14 cellular contexts compared by ENCODE assay signal in genomic region chr6:117465691-117466090, GRCh38. TPM values are rescaled to one million over a fixed set of nuclear protein-coding genes. Genes with fewer than 3 reads are reported as not detected.
A peak's percentile ranks its signal among the peaks of the same experiment; 100 is the strongest.
DNase-seq lines count a peak whose midpoint lies in the region; ATAC-seq and TF ChIP-seq lines count a peak whose summit lies in the region.
"Had no signal": no experiment of that assay in that cellular context is flagged by ENCODE, and none has a peak within 500 bp of the region (broad histone marks: within the 10 kb centered on the region; RNA-seq: fewer than 3 reads in every experiment).

No MANE protein-coding gene starts in this region.

- H3K36me3 ChIP-seq in Caco-2 (ENCODE audit: control insufficient read depth, insufficient read depth, low read length), result no peaks in the 10 kb centered on the region
- H3K36me3 ChIP-seq: BLaER1 had no signal

- H3K36me3 Mint-ChIP-seq in natural killer cell, result no peaks in the 10 kb centered on the region
- H3K36me3 Mint-ChIP-seq in Caco-2 (ENCODE audit: insufficient read depth, unreplicated experiment), result peaks cover 6% of the 10 kb centered on the region

- H3K4me3 Mint-ChIP-seq in natural killer cell, result peak overlapping the region; percentile 7
- H3K4me3 Mint-ChIP-seq in Caco-2 (ENCODE audit: unreplicated experiment), result no peak overlapping the region

- POLR2A ChIA-PET in Caco-2 (lab: Charles Lee), result no interaction called here

- H3K4me1 Mint-ChIP-seq in natural killer cell, result peaks cover 63 to 68% of the 10 kb centered on the region in 2 donors
- H3K4me1 Mint-ChIP-seq in Caco-2 (ENCODE audit: low read depth, unreplicated experiment), result peaks cover 4% of the 10 kb centered on the region

- H3K9me3 ChIP-seq in Caco-2, result no peaks in the 10 kb centered on the region
- H3K9me3 ChIP-seq: BLaER1 had no signal

- intact Hi-C loops in natural killer cell (cut with micrococcal nuclease) (loop anchor here (2.0 to 5.0 kb wide), 2 partner anchors 15 to 82 kb away; no protein-coding TSS in a partner anchor), Caco-2 (cut with micrococcal nuclease; ENCODE audit: unreplicated experiment) (no loop called here)

- peak overlapping the region; percentile 50 to 81 for H3K27ac Mint-ChIP-seq in natural killer cell
- no peak overlapping the region for H3K27ac Mint-ChIP-seq in Caco-2 (ENCODE audit: unreplicated experiment)

- no TSS peak for BruUV-seq in Caco-2 (replicated peaks; lab: Mats Ljungman, UMichigan)

- H3K9me3 Mint-ChIP-seq in natural killer cell, result no peaks in the 10 kb centered on the region
- no peaks in the 10 kb centered on the region for H3K9me3 Mint-ChIP-seq in Caco-2 (ENCODE audit: unreplicated experiment)

- DNase-seq in NK-92 treated with Interleukin-12 subunit alpha and Interleukin-12 subunit beta, amount 100 ng/mL, for 24 hours (lab: John Stamatoyannopoulos, UW), result peak; percentile 20
- DNase-seq in NK-92 (lab: John Stamatoyannopoulos, UW; ENCODE audit: unreplicated experiment) (no peak), KBM-7 (peak; percentile 41), OCI-M1 (lab: John Stamatoyannopoulos, UW) (peak; percentile 13), natural killer cell (no peak), Caco-2 (no peak)
- DNase-seq: EL, NCI-H1105, NCI-H1694 treated with DMSO at 0.1 percent for 48 hours, NCI-H69, SHP77 treated with DMSO at 0.1 percent for 48 hours had no signal

- H3K27me3 ChIP-seq in Caco-2 (replicated peaks; ENCODE audit: control insufficient read depth, insufficient read depth, low read length), result no peaks in the 10 kb centered on the region
- H3K27me3 ChIP-seq: BLaER1 had no signal

- in situ Hi-C loops in KBM-7 (cut with MboI; ENCODE audit: low pct_unique_long_range_greater_than_20kb, low sequenced_read_pairs), result no loop called here

- peak in 2 of 3 donors; percentile 12 to 36 for ATAC-seq in natural killer cell
- no peak for ATAC-seq in HG02610 (IDR thresholded peaks at IDR 0.05; ENCODE audit: unreplicated experiment)
- no peak for ATAC-seq in HG02623 (IDR thresholded peaks at IDR 0.05; ENCODE audit: unreplicated experiment)

- H3K4me3 ChIP-seq in Caco-2 (ENCODE audit: low read depth, low read length), result no peak overlapping the region
- H3K4me3 ChIP-seq: BLaER1 had no signal

- no peak for TF ChIP-seq CTCF in natural killer cell (IDR thresholded peaks at IDR 0.05)
- TF ChIP-seq CTCF in Caco-2 (IDR thresholded peaks at IDR 0.05; ENCODE audit: insufficient read depth in 1 of 2, low read depth in 1 of 2, low read length in 1 of 2, severe bottlenecking in 1 of 2, unreplicated experiment in 1 of 2), result no peak

- H3K4me1 ChIP-seq in Caco-2, result no peaks in the 10 kb centered on the region
- H3K4me1 ChIP-seq: BLaER1 had no signal

- H3K27me3 Mint-ChIP-seq in natural killer cell (ENCODE audit: low read depth in 2 of 2), result no peaks in the 10 kb centered on the region
- H3K27me3 Mint-ChIP-seq in Caco-2 (ENCODE audit: insufficient read depth, unreplicated experiment), result no peaks in the 10 kb centered on the region

- CTCF ChIA-PET in Caco-2 (lab: Charles Lee), result no interaction called here

RNA-seq across cellular contexts. Expression of gene DCBLD1, which starts 16.8 kb away (rescaled TPM):
- total RNA-seq in natural killer cell (10 to 100 TPM in 2 of 3 donors, 1 to 10 TPM in 1; 8.4 to 16.1 (median 13.0) TPM), Caco-2 (2022) (69.3 and 73.4 TPM in 2 replicates)

RNA-seq across cellular contexts. Expression of gene ROS1, which starts 39.9 kb away (rescaled TPM):
- total RNA-seq in natural killer cell (not detected), Caco-2 (2022) (0.16 TPM in 1 of 2 replicates, not detected in the other)

Comparison
In these comparisons a context has a peak if more than half of its experiments do, and no peak if none do; other contexts are left out.
1. DNase-seq: peak in NK-92 treated with Interleukin-12 subunit alpha and Interleukin-12 subunit beta, amount 100 ng/mL, for 24 hours (single experiment), KBM-7 (single experiment) and OCI-M1 (single experiment); none in NK-92 (single experiment), natural killer cell (single experiment) and Caco-2 (0 of 2).
2. ATAC-seq: peak in natural killer cell (2 of 3); none in HG02610 (single experiment) and HG02623 (single experiment).